ENCODE assay signal across 1 cellular context in the genomic region with DNA sequence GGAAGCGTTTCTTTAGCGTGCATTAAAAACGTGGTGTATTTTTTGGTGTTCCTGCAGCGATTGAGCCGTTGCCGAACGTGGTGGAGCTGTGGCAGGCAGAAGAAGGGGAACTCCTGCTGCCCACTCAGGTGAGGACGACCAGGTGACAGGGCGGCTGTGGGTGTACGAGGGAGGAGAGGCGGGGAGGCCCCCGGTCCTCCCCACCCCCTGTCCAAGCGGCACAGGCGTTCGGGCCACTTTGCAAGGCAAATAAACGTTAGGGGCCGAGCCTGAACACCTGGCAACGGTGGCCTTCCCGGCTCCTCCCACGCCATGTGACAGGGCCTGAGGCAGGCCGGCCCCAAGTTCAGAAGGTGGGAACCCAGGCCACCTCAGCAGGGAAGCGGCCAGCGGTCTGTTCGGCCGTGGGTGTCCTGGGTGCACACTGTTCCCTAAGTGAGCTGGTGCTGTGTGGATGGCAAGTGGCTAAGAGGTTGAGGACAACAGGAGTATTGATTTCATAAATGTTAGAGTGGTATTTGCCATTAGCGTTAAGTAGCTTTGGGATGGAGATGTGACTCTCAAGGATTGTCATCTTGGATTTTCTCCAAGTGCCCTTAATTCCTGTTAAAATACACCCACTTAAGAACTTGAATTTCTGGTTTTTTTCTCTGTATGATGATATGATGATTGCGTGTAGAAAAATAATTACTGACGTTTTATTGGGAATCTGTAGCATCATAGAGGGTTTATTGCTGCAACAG.
TF ChIP-seq lines count a peak whose summit lies in the region.

No MANE protein-coding gene starts in this region.

TF ChIP-seq in GM12878, 131 proteins besides CTCF, POLR2A, EP300 and RAD21 (continued from another document and continues in another):
- TF ChIP-seq, protein P1, sequence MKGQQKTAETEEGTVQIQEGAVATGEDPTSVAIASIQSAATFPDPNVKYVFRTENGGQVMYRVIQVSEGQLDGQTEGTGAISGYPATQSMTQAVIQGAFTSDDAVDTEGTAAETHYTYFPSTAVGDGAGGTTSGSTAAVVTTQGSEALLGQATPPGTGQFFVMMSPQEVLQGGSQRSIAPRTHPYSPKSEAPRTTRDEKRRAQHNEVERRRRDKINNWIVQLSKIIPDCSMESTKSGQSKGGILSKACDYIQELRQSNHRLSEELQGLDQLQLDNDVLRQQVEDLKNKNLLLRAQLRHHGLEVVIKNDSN (IDR thresholded peaks at IDR 0.05; ENCODE audit: borderline replicate concordance, extremely low read length, insufficient read depth, low read depth, low read length), result peak; percentile 85
- TF ChIP-seq SIN3A (IDR thresholded peaks at IDR 0.05; ENCODE audit: low read depth, low read length) (peak; percentile 65; the same call in 1 of the 2 replicates), STAT3 (IDR thresholded peaks at IDR 0.05; ENCODE audit: low read depth, low read length) (no peak), POLR2AphosphoS5 (IDR thresholded peaks at IDR 0.05; ENCODE audit: low read length) (peak; percentile 81), KAT2A (conservative IDR thresholded peaks at IDR 0.05; ENCODE audit: control insufficient read depth, low read depth, low read length) (no peak), ZBTB4 (CRISPR knock-in tag; IDR thresholded peaks at IDR 0.05) (no peak), TCF3 (IDR thresholded peaks at IDR 0.05; ENCODE audit: borderline replicate concordance, insufficient read depth, low read depth, low read length) (peak; percentile 94), ZZZ3 (IDR thresholded peaks at IDR 0.05; ENCODE audit: control insufficient read depth, insufficient read length, low read depth) (no peak), BCL11A (IDR thresholded peaks at IDR 0.05; ENCODE audit: low read depth, low read length) (0 out of 2 replicates have a peak, but pooled peaks have one; percentile 18), CHD1 (IDR thresholded peaks at IDR 0.05; ENCODE audit: low read depth, low read length) (no peak), YBX1 (IDR thresholded peaks at IDR 0.05) (no peak), GABPA (IDR thresholded peaks at IDR 0.05; ENCODE audit: low read depth) (no peak), SREBF2 (IDR thresholded peaks at IDR 0.05; ENCODE audit: low read length) (no peak), ASH2L (IDR thresholded peaks at IDR 0.05; ENCODE audit: borderline replicate concordance, low read depth) (no peak), BCLAF1 (IDR thresholded peaks at IDR 0.05) (no peak), IRF5 (IDR thresholded peaks at IDR 0.05; ENCODE audit: borderline replicate concordance) (no peak), CHD2 (IDR thresholded peaks at IDR 0.05; ENCODE audit: borderline replicate concordance, low read depth, low read length) (peak; percentile 80; the same call in 1 of the 2 replicates), ELK1 (IDR thresholded peaks at IDR 0.05; ENCODE audit: low read depth, low read length) (no peak), ZNF24 (IDR thresholded peaks at IDR 0.05) (no peak), NBN (IDR thresholded peaks at IDR 0.05) (peak; percentile 81), YY1 (IDR thresholded peaks at IDR 0.05; ENCODE audit: low read depth, low read length) (no peak), SMARCA5 (IDR thresholded peaks at IDR 0.05) (peak; percentile 31; the same call in 1 of the 2 replicates), E2F8 (IDR thresholded peaks at IDR 0.05; ENCODE audit: low read depth, partially characterized antibody) (no peak), BRCA1 (IDR thresholded peaks at IDR 0.05; ENCODE audit: low read depth, low read length) (no peak), NFXL1 (IDR thresholded peaks at IDR 0.05; ENCODE audit: borderline replicate concordance) (no peak), ZNF207 (IDR thresholded peaks at IDR 0.05; ENCODE audit: borderline replicate concordance) (peak; percentile 61; the same call in 1 of the 2 replicates), ZNF592 (IDR thresholded peaks at IDR 0.05) (no peak), IRF3 (IDR thresholded peaks at IDR 0.05) (no peak), MEF2A (IDR thresholded peaks at IDR 0.05; ENCODE audit: insufficient read depth, low read depth, low read length) (0 out of 2 replicates have a peak, but pooled peaks have one; percentile 53), HDGF (IDR thresholded peaks at IDR 0.05) (peak; percentile 96)
- TF ChIP-seq, protein P2, sequence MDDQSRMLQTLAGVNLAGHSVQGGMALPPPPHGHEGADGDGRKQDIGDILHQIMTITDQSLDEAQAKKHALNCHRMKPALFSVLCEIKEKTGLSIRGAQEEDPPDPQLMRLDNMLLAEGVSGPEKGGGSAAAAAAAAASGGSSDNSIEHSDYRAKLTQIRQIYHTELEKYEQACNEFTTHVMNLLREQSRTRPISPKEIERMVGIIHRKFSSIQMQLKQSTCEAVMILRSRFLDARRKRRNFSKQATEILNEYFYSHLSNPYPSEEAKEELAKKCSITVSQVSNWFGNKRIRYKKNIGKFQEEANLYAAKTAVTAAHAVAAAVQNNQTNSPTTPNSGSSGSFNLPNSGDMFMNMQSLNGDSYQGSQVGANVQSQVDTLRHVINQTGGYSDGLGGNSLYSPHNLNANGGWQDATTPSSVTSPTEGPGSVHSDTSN (IDR thresholded peaks at IDR 0.05; ENCODE audit: insufficient replicate concordance, low read depth, low read length), result no peak
- TF ChIP-seq, protein P3, sequence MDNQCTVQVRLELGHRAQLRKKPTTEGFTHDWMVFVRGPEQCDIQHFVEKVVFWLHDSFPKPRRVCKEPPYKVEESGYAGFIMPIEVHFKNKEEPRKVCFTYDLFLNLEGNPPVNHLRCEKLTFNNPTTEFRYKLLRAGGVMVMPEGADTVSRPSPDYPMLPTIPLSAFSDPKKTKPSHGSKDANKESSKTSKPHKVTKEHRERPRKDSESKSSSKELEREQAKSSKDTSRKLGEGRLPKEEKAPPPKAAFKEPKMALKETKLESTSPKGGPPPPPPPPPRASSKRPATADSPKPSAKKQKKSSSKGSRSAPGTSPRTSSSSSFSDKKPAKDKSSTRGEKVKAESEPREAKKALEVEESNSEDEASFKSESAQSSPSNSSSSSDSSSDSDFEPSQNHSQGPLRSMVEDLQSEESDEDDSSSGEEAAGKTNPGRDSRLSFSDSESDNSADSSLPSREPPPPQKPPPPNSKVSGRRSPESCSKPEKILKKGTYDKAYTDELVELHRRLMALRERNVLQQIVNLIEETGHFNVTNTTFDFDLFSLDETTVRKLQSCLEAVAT (IDR thresholded peaks at IDR 0.05), result peak; percentile 67
